Comparison of ENCODE assay signal across 8 cellular contexts in genomic region chr21:42164064-42164789, GRCh38. TPM values are rescaled to one million over a fixed set of nuclear protein-coding genes. Genes with fewer than 3 reads are reported as not detected.
A peak's percentile ranks its signal among the peaks of the same experiment; 100 is the strongest.
DNase-seq lines count a peak whose midpoint lies in the region; ATAC-seq, FAIRE-seq and TF ChIP-seq lines count a peak whose summit lies in the region.

No MANE protein-coding gene starts in this region.

- TF ChIP-seq EP300 in GM12878 (IDR thresholded peaks at IDR 0.05; ENCODE audit: borderline replicate concordance in 1 of 2, control insufficient read depth in 1 of 2, low read depth in 2 of 2, low read length in 2 of 2): no peak

- H3K4me1 ChIP-seq in HCT116 (ENCODE audit: control insufficient read depth in 1 of 2, insufficient read depth in 2 of 2, low read length in 2 of 2) (peaks cover 0 to 16% of the 10 kb centered on the region in 2 experiments; a peak in 2 of 4 replicates), GM12878 (ENCODE audit: control insufficient read depth, insufficient read depth, low read length) (no peaks in the 10 kb centered on the region), keratinocyte (ENCODE audit: control insufficient read depth, extremely low read depth, insufficient read depth, low read length) (no peaks in the 10 kb centered on the region)

- no peaks in the 10 kb centered on the region for H3K9me2 ChIP-seq in HCT116 (ENCODE audit: insufficient read depth)

- in situ Hi-C loops in GM12878 (cut with MboI): no loop called here

- POLR2A ChIA-PET in HCT116 (lab: Charles Lee) (interaction anchor here (1.0 kb wide), 1 partner anchor 95 kb away, joined by 4 read pairs; no protein-coding TSS in a partner anchor), T-cell (lab: Charles Lee) (interaction anchor here in 1 of 2 donors (0.7 to 1.1 kb wide), 2 partner anchors 28 to 56 kb away, joined by 3 to 4 read pairs; no protein-coding TSS in a partner anchor), GM12878 (lab: Charles Lee) (interaction anchor here (0.5 to 1.6 kb wide), 2 partner anchors 38 to 94 kb away, joined by 5 to 6 read pairs; no protein-coding TSS in a partner anchor)

- H3K9me1 ChIP-seq in keratinocyte (ENCODE audit: control insufficient read depth, extremely low read depth, insufficient read depth, low read length): no peaks in the 10 kb centered on the region

- intact Hi-C loops in HCT116 (cut with micrococcal nuclease) (loop anchor here (1.0 to 2.0 kb wide), 2 partner anchors 95 to 286 kb away; no protein-coding TSS in a partner anchor), GM12878 (cut with micrococcal nuclease; ENCODE audit: unreplicated experiment) (loop anchor here (1.0 kb wide), 2 partner anchors 94 to 286 kb away; no protein-coding TSS in a partner anchor)

- H3K36me3 ChIP-seq in HCT116 (ENCODE audit: control insufficient read depth in 1 of 2, insufficient read depth in 2 of 2, low read length in 2 of 2) (no peaks in the 10 kb centered on the region), GM12878 (ENCODE audit: control insufficient read depth in 2 of 2, insufficient read depth in 2 of 2, low read length in 1 of 2) (no peaks in the 10 kb centered on the region), keratinocyte (ENCODE audit: control insufficient read depth in 2 of 2, extremely low read depth in 1 of 2, insufficient read depth in 2 of 2, low read length in 2 of 2) (no peaks in the 10 kb centered on the region)

- H4K20me1 ChIP-seq in HCT116 (ENCODE audit: insufficient read depth) (no peaks in the 10 kb centered on the region), GM12878 (ENCODE audit: control insufficient read depth, insufficient read depth) (no peaks in the 10 kb centered on the region), keratinocyte (ENCODE audit: control insufficient read depth, extremely low read depth, insufficient read depth, low read length) (no peaks in the 10 kb centered on the region)

- H3K4me3 ChIP-seq in HCT116 (replicated peaks in 1 of 2; ENCODE audit: low read depth in 1 of 2, low read length in 2 of 2) (no peak overlapping the region), GM12878 (no peak overlapping the region), keratinocyte (ENCODE audit: control insufficient read depth in 2 of 3, extremely low read depth in 1 of 3, insufficient read depth in 2 of 3, low read depth in 1 of 3, low read length in 3 of 3) (no peak overlapping the region)

- peak in 10 of 14 donors; percentile 5 to 67 (median 41) for DNase-seq in C1 segment of cervical spinal cord (lab: John Stamatoyannopoulos, UW)
- DNase-seq in HCT116 (ENCODE audit: low read depth, low spot score): peak; percentile 29
- DNase-seq in T-cell: peak in 28 of 34 experiments; percentile 14 to 61 (median 40)
- no peak for DNase-seq in GM12878 (ENCODE audit: low read depth, low spot score)
- DNase-seq in keratinocyte (ENCODE audit: low read depth, low spot score): no peak
- peak; percentile 33 to 44 for DNase-seq in stimulated activated CD4-positive, alpha-beta T cell treated with anti-CD3 and anti-CD28 coated beads, Interleukin-2, amount 100 ng/mL, for 48 hours
- no peak for DNase-seq in NCI-H187 treated with DMSO at 0.1 percent for 48 hours (lab: John Stamatoyannopoulos, UW)

- H3K27ac ChIP-seq in HCT116 (ENCODE audit: low read depth, low read length) (no peak overlapping the region), GM12878 (ENCODE audit: control insufficient read depth, insufficient read depth) (no peak overlapping the region), keratinocyte (ENCODE audit: control insufficient read depth, insufficient read depth, low read length) (no peak overlapping the region)

- SMC1A ChIA-PET in GM12878 (lab: Charles Lee; ENCODE audit: uncharacterized antibody, unreplicated experiment): interaction anchor here (0.7 to 6.2 kb wide), 24 partner anchors 11 to 147 kb away, joined by 3 to 97 read pairs (median 3); no protein-coding TSS in a partner anchor

- FAIRE-seq in GM12878 (lab: Jason Lieb, UNC) (peak; percentile 57), keratinocyte (lab: Jason Lieb, UNC) (peak; percentile 62)

- H3K9ac ChIP-seq in HCT116 (ENCODE audit: low read length) (no peak overlapping the region), GM12878 (ENCODE audit: control insufficient read depth, insufficient read depth, low read length) (no peak overlapping the region), keratinocyte (ENCODE audit: control insufficient read depth, extremely low read depth, insufficient read depth, low read length) (no peak overlapping the region)

- H3K9me3 Mint-ChIP-seq in T-cell: no peaks in the 10 kb centered on the region

- H2AFZ ChIP-seq in HCT116 (ENCODE audit: low read depth, low read length, poor library complexity, severe bottlenecking): no peak overlapping the region
- H2AFZ ChIP-seq in GM12878 (ENCODE audit: control insufficient read depth, low read depth, low read length): no peak overlapping the region
- H2AFZ ChIP-seq in keratinocyte (ENCODE audit: control insufficient read depth, low read length): no peak overlapping the region

- peak; percentile 91 for ATAC-seq in HCT116
- peak; percentile 62 to 74 (median 67) for ATAC-seq in T-cell (replicated peaks in 1 of 4)
- peak; percentile 99 for ATAC-seq in GM12878
- ATAC-seq in GM21737 (IDR thresholded peaks at IDR 0.05; ENCODE audit: unreplicated experiment): no peak

- no peaks in the 10 kb centered on the region for H3K27me3 ChIP-seq in HCT116 (ENCODE audit: insufficient read depth, low read length)
- peaks cover 2 to 3% of the 10 kb centered on the region in 2 experiments; a peak in 3 of 4 replicates for H3K27me3 ChIP-seq in GM12878 (replicated peaks in 1 of 2; ENCODE audit: control insufficient read depth in 2 of 2, insufficient read depth in 2 of 2, low read length in 1 of 2)
- H3K27me3 ChIP-seq in keratinocyte (ENCODE audit: control insufficient read depth, extremely low read depth, insufficient read depth, low read length): peaks cover 3% of the 10 kb centered on the region

- no peak for TF ChIP-seq POLR2A in HCT116 (IDR thresholded peaks at IDR 0.05; ENCODE audit: borderline replicate concordance, extremely low read depth, insufficient read depth, insufficient read length)
- no peak for TF ChIP-seq POLR2A in GM12878 (IDR thresholded peaks at IDR 0.05; ENCODE audit: low read depth, low read length)

- H3K27me3 Mint-ChIP-seq in T-cell: no peaks in the 10 kb centered on the region

- no peak overlapping the region for H3K4me3 Mint-ChIP-seq in T-cell

- dilution Hi-C loops in keratinocyte (cut with MboI; ENCODE audit: extremely low pct_ligation_motif_present, low sequenced_read_pairs): no loop called here

- H3K9me3 ChIP-seq in HCT116 (ENCODE audit: control insufficient read depth in 1 of 2, insufficient read depth in 1 of 2, low read depth in 1 of 2, low read length in 2 of 2): no peaks in the 10 kb centered on the region
- no peaks in the 10 kb centered on the region for H3K9me3 ChIP-seq in GM12878 (replicated peaks; ENCODE audit: control insufficient read depth, insufficient read depth, low read length)
- no peaks in the 10 kb centered on the region for H3K9me3 ChIP-seq in keratinocyte (ENCODE audit: control insufficient read depth, low read depth, low read length)

- H3K36me3 Mint-ChIP-seq in T-cell: no peaks in the 10 kb centered on the region

- H3K4me1 Mint-ChIP-seq in T-cell: peaks cover 37 to 48% (median 44%) of the 10 kb centered on the region in 3 donors

- CTCF ChIA-PET in HCT116 (lab: Charles Lee) (interaction anchor here (1.0 to 1.8 kb wide), 2 partner anchors 95 to 145 kb away, joined by 5 to 26 read pairs; no protein-coding TSS in a partner anchor), T-cell (lab: Charles Lee) (interaction anchor here (0.9 to 2.2 kb wide), 7 partner anchors 24 to 98 kb away, joined by 3 to 18 read pairs (median 3); no protein-coding TSS in a partner anchor), GM12878 (lab: Yijun Ruan, JAX) (interaction anchor here (0.6 to 5.4 kb wide), 28 partner anchors 9 to 373 kb away, joined by 3 to 129 read pairs (median 4); no protein-coding TSS in a partner anchor)

- TF ChIP-seq CTCF in HCT116 (IDR thresholded peaks at IDR 0.05 in 2 of 3, conservative IDR thresholded peaks at IDR 0.05 in 1 of 3; ENCODE audit: borderline replicate concordance in 1 of 3, insufficient read depth in 1 of 3, low read depth in 2 of 3, low read length in 2 of 3) (peak; percentile 56 to 73 (median 62); a peak in 5 of 6 replicates), GM12878 (IDR thresholded peaks at IDR 0.05 in 2 of 3, conservative IDR thresholded peaks at IDR 0.05 in 1 of 3; ENCODE audit: control insufficient read depth in 2 of 3, extremely low read depth in 1 of 3, insufficient read depth in 1 of 3, low read depth in 3 of 3, low read length in 3 of 3) (peak; percentile 73 to 90 (median 78)), keratinocyte (optimal IDR thresholded peaks at IDR 0.05 in 1 of 3, IDR thresholded peaks at IDR 0.05 in 1 of 3, conservative IDR thresholded peaks at IDR 0.05 in 1 of 3; ENCODE audit: extremely low read depth in 1 of 3, insufficient read depth in 2 of 3, low read length in 3 of 3) (peak; percentile 63 to 77 (median 69))

- RAD21 ChIA-PET in HCT116 (lab: Charles Lee; ENCODE audit: low non-redundant PET in 1 of 2, low total read pairs in 2 of 2, uncharacterized antibody in 2 of 2, unreplicated experiment in 2 of 2) (interaction anchor here in 1 of 2 experiments (0.9 kb wide), 1 partner anchor 94 kb away, joined by 3 read pairs; no protein-coding TSS in a partner anchor), GM12878 (lab: Charles Lee; ENCODE audit: unreplicated experiment) (interaction anchor here (0.6 to 4.5 kb wide), 20 partner anchors 9 to 376 kb away, joined by 3 to 105 read pairs (median 4); no protein-coding TSS in a partner anchor)

- WGBS in GM12878 (ENCODE audit: insufficient coverage, insufficient replicate concordance, low lambda C conversion rate, missing lambda C conversion rate): 37% methylated on average over 7 of the region's 7 CpGs

- BruUV-seq in HCT116 (replicated peaks; lab: Mats Ljungman, UMichigan) (no TSS peak), GM12878 (replicated peaks; lab: Mats Ljungman, UMichigan) (no TSS peak)

- peak overlapping the region in 1 of 2 donors; percentile 1 for H3K27ac Mint-ChIP-seq in T-cell

- TF ChIP-seq RAD21 in HCT116 (IDR thresholded peaks at IDR 0.05; ENCODE audit: low read depth) (peak; percentile 84), GM12878 (IDR thresholded peaks at IDR 0.05; ENCODE audit: insufficient read depth, low read depth, low read length) (peak; percentile 99)

- H3K4me2 ChIP-seq in HCT116 (ENCODE audit: low read length) (no peak overlapping the region), GM12878 (ENCODE audit: control insufficient read depth, insufficient read depth) (no peak overlapping the region), keratinocyte (ENCODE audit: control insufficient read depth, extremely low read depth, insufficient read depth, low read depth, low read length) (no peak overlapping the region)

- H3K79me2 ChIP-seq in HCT116 (ENCODE audit: insufficient read depth, low read length): no peaks in the 10 kb centered on the region
- H3K79me2 ChIP-seq in GM12878 (ENCODE audit: control insufficient read depth, insufficient read depth, low read length): no peaks in the 10 kb centered on the region
- no peaks in the 10 kb centered on the region for H3K79me2 ChIP-seq in keratinocyte (ENCODE audit: control insufficient read depth, insufficient read depth, low read length)

RNA-seq across cellular contexts. Expression of gene ABCG1, which starts 54.7 kb away (rescaled TPM):
- total RNA-seq in HCT116 (2021; ENCODE audit: unreplicated experiment) (1.6 TPM), T-cell (10 to 100 TPM in 2 of 5 donors, 1 to 10 TPM in 3; 4.1 to 51.1 (median 6.2) TPM), GM12878 (2014; rRNA removed) (8.8 and 9.2 TPM in 2 replicates), GM12878 (2014; rRNA removed; fragmentation: Illumina TruSeq; extraction: Trizol) (5.3 and 6.2 TPM in 2 replicates), GM12878 (2021) (11.2 and 12.4 TPM in 2 replicates)
- 2.3 and 2.8 TPM in 2 replicates for polyA plus RNA-seq in HCT116 (2012)
- total RNA-seq in GM12878 (2013; cell fraction: nucleolus; rRNA removed): 8.0 TPM in 2 replicates
- polyA plus RNA-seq in GM12878 (2011; ENCODE audit: low read depth): 1.2 TPM
- polyA plus RNA-seq in GM12878 (2011; rRNA removed) (14.0 and 19.3 TPM in 2 replicates), GM12878 (2014; fragmentation: Illumina TruSeq; extraction: Trizol) (5.9 and 6.1 TPM in 2 replicates), GM12878 (2014; fragmentation: Nextera tagmentation; extraction: Ambion mirVana) (1 to 10 TPM; 2.9 to 3.0 TPM), GM12878 (2014; rRNA removed) (6.9 and 8.0 TPM in 2 replicates), GM12878 (2016; fragmentation: Nextera tagmentation; extraction: Ambion mirVana) (1 to 10 TPM in 1 of 2 experiments, under 1 TPM in 1; 0.59 to 1.3 TPM), keratinocyte (3.3 to 3.6 TPM (median 3.5 TPM) in 3 replicates)
- 23.8 and 25.9 TPM in 2 replicates for polyA plus RNA-seq in GM12878 (2011; cell fraction: cytosol; rRNA removed)
- polyA plus RNA-seq in GM12878 (2011; cell fraction: nucleus; rRNA removed): 34.2 and 36.9 TPM in 2 replicates
- polyA plus RNA-seq in GM12878 (2012): 1.5 and 4.0 TPM in 2 replicates
- polyA minus RNA-seq in GM12878 (2011; rRNA and poly(A)+ RNA removed): 25.7 and 35.5 TPM in 2 replicates
- polyA minus RNA-seq in GM12878 (2011; cell fraction: cytosol; rRNA and poly(A)+ RNA removed): 9.1 and 12.7 TPM in 2 replicates
- polyA minus RNA-seq in GM12878 (2011; cell fraction: nucleus; rRNA and poly(A)+ RNA removed): 9.8 and 15.8 TPM in 2 replicates
- polyA plus RNA-seq in keratinocyte (2011; ENCODE audit: low read depth): 32.8 TPM
- 3.0 and 3.2 TPM in 2 replicates for polyA plus RNA-seq in keratinocyte (2011; cell fraction: cytosol; rRNA removed)
- polyA plus RNA-seq in keratinocyte (2011; cell fraction: nucleus; rRNA removed): 12.1 and 13.2 TPM in 2 replicates
- polyA plus RNA-seq in keratinocyte (2012; ENCODE audit: low replicate concordance): 2.9 and 41.9 TPM in 2 replicates
- 4.9 to 6.8 TPM (median 6.3 TPM) in 3 replicates for polyA minus RNA-seq in keratinocyte
- polyA minus RNA-seq in keratinocyte (2011; cell fraction: cytosol; rRNA and poly(A)+ RNA removed): 4.2 TPM
- 13.3 and 14.7 TPM in 2 replicates for polyA minus RNA-seq in keratinocyte (2011; cell fraction: nucleus; rRNA and poly(A)+ RNA removed)

Comparison
In these comparisons a context has a peak if more than half of its experiments do, and no peak if none do; other contexts are left out.
1. DNase-seq: peak in C1 segment of cervical spinal cord (10 of 14), HCT116 (single experiment), T-cell (28 of 34) and stimulated activated CD4-positive, alpha-beta T cell treated with anti-CD3 and anti-CD28 coated beads, Interleukin-2, amount 100 ng/mL, for 48 hours (2 of 2); none in GM12878 (single experiment), keratinocyte (single experiment) and NCI-H187 treated with DMSO at 0.1 percent for 48 hours (single experiment).
2. Peak in every context shown above with its lines, with median percentiles within 50 percentile points of each other: CTCF ChIP-seq.